24 cellular contexts compared by ENCODE assay signal in the genomic region with DNA sequence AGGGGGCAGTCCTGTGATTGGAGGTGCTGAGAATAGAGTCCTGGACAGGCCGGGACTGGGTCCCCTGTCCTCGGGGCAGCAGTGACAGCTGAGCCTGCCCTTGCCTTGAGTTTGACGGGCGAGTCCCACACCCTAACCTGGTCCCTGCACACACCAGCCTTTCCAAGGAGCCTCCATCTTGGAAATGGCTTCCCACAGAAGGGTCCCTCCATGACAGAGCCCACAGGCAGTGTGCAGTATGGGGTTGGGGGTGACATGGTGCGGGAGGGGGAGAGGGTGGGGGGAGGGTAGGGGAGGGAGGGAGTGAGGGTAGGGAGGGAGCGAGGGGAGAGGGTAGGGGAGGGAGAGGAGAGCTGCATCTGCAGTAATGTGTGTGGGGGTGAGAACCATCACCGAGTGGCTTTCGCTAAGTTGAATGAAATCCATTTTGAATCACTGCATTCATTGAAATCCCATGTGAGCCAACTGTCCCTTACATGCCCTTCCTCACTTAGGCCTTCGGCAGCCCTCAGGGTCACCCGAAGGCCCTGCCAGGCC. TPM values are rescaled to one million over a fixed set of nuclear protein-coding genes. Genes with fewer than 3 reads are reported as not detected.
DNase-seq lines count a peak whose midpoint lies in the region; ATAC-seq and TF ChIP-seq lines count a peak whose summit lies in the region.
"Had no signal": no experiment of that assay in that cellular context is flagged by ENCODE, and none has a peak within 500 bp of the region (broad histone marks: within the 10 kb centered on the region; RNA-seq: fewer than 3 reads in every experiment).

No MANE protein-coding gene starts in this region.

- H3K9me3 ChIP-seq in right cardiac atrium (ENCODE audit: control insufficient read depth, low read length) (no peaks in the 10 kb centered on the region), Karpas-422 (ENCODE audit: low read length) (no peaks in the 10 kb centered on the region; the same call in 1 of the 2 replicates)
- H3K9me3 ChIP-seq: SJSA1 had no signal

- no peaks in the 10 kb centered on the region for H3K79me2 ChIP-seq in Karpas-422 (ENCODE audit: low read length)

- intact Hi-C loops in natural killer cell (cut with micrococcal nuclease) = no loop called here
- intact Hi-C loops in right cardiac atrium (cut with DNase I) = no loop called here

- no peak overlapping the region for H3K27ac ChIP-seq in coronary artery
- no peak overlapping the region for H3K27ac ChIP-seq in right cardiac atrium (ENCODE audit: low read length)
- no peak overlapping the region for H3K27ac ChIP-seq in Karpas-422 (ENCODE audit: low read length)
- H3K27ac ChIP-seq: A549, GM23248, SJSA1 had no signal

- H4K20me1 ChIP-seq in Karpas-422 (ENCODE audit: insufficient read depth, low read depth, low read length) = no peaks in the 10 kb centered on the region

- DNase-seq in natural killer cell treated with Interleukin-12 subunit alpha and Interleukin-12 subunit beta and Interleukin-15 and Interleukin-18, amount 100 ng/mL, for 72 hours (ENCODE audit: low spot score) = peak; percentile 56
- DNase-seq in natural killer cell (no peak), coronary artery (ENCODE audit: low spot score) (peak; percentile 17), right cardiac atrium (peak; percentile 2 to 42 (median 27)), Karpas-422 (no peak), H4 (ENCODE audit: low spot score) (no peak)
- DNase-seq: CD4-positive, alpha-beta T cell; COR-L47; DND-41; GM23248; KBM-7; NCI-H1092; NCI-H146; NCI-H2029; NCI-H345; NCI-H524; NCI-H774; NK-92 treated with Interleukin-12 subunit alpha and Interleukin-12 subunit beta, amount 100 ng/mL, for 24 hours; T-helper 1 cell had no signal

- ATAC-seq in natural killer cell treated with Interleukin-12 subunit alpha and Interleukin-12 subunit beta and Interleukin-15 and Interleukin-18, amount 100 ng/mL, for 72 hours = peak in 1 of 2 donors; percentile 2
- ATAC-seq in natural killer cell (no peak), right cardiac atrium (no peak), HG03025 (IDR thresholded peaks at IDR 0.05; ENCODE audit: low FRiP score, unreplicated experiment) (no peak)

- H3K36me3 ChIP-seq in Karpas-422 (ENCODE audit: insufficient read depth, low read length) = no peaks in the 10 kb centered on the region
- H3K36me3 ChIP-seq: SJSA1 had no signal

- H3K4me3 Mint-ChIP-seq in natural killer cell treated with Interleukin-12 subunit alpha and Interleukin-12 subunit beta and Interleukin-15 and Interleukin-18, amount 100 ng/mL, for 72 hours = no peak overlapping the region
- H3K4me3 Mint-ChIP-seq in natural killer cell = no peak overlapping the region
- H3K4me3 Mint-ChIP-seq: B cell; CD4-positive, alpha-beta T cell had no signal

- no peak overlapping the region for H3K4me2 ChIP-seq in Karpas-422 (ENCODE audit: low read depth, low read length, poor library complexity, severe bottlenecking)
- H3K4me2 ChIP-seq: A549 had no signal

- H3K9me3 Mint-ChIP-seq in natural killer cell treated with Interleukin-12 subunit alpha and Interleukin-12 subunit beta and Interleukin-15 and Interleukin-18, amount 100 ng/mL, for 72 hours = peaks cover 3% of the 10 kb centered on the region
- no peaks in the 10 kb centered on the region for H3K9me3 Mint-ChIP-seq in natural killer cell
- H3K9me3 Mint-ChIP-seq: CD4-positive, alpha-beta T cell had no signal

- no peak for TF ChIP-seq CTCF in natural killer cell (IDR thresholded peaks at IDR 0.05)
- no peak for TF ChIP-seq CTCF in coronary artery (IDR thresholded peaks at IDR 0.05)

- WGBS in right cardiac atrium = 64% methylated on average over 10 of the region's 10 CpGs

- H3K4me3 ChIP-seq in coronary artery = no peak overlapping the region
- no peak overlapping the region for H3K4me3 ChIP-seq in right cardiac atrium (ENCODE audit: low read length)
- no peak overlapping the region for H3K4me3 ChIP-seq in Karpas-422 (ENCODE audit: low read length)
- H3K4me3 ChIP-seq: A549, GM23248, SJSA1 had no signal

- H2AFZ ChIP-seq in Karpas-422 (ENCODE audit: low read length) = no peak overlapping the region
- H2AFZ ChIP-seq: GM23248 had no signal

- H3K27me3 ChIP-seq in right cardiac atrium (ENCODE audit: control insufficient read depth, insufficient read depth) (no peaks in the 10 kb centered on the region), Karpas-422 (ENCODE audit: low read length) (no peaks in the 10 kb centered on the region)

- no peaks in the 10 kb centered on the region for H3K9me2 ChIP-seq in Karpas-422 (replicated peaks; ENCODE audit: insufficient read depth, low read length)

- H3K27me3 Mint-ChIP-seq in natural killer cell treated with Interleukin-12 subunit alpha and Interleukin-12 subunit beta and Interleukin-15 and Interleukin-18, amount 100 ng/mL, for 72 hours = no peaks in the 10 kb centered on the region
- H3K27me3 Mint-ChIP-seq in natural killer cell (ENCODE audit: low read depth in 2 of 2) = peaks cover 0 to under 1% of the 10 kb centered on the region in 2 donors
- H3K27me3 Mint-ChIP-seq: CD4-positive, alpha-beta T cell had no signal

- H3K36me3 Mint-ChIP-seq in natural killer cell treated with Interleukin-12 subunit alpha and Interleukin-12 subunit beta and Interleukin-15 and Interleukin-18, amount 100 ng/mL, for 72 hours = peaks cover 2% of the 10 kb centered on the region
- no peaks in the 10 kb centered on the region for H3K36me3 Mint-ChIP-seq in natural killer cell

- H3K9ac ChIP-seq in Karpas-422 (ENCODE audit: low read length) = no peak overlapping the region
- H3K9ac ChIP-seq: GM23248 had no signal

- H3K27ac Mint-ChIP-seq in natural killer cell treated with Interleukin-12 subunit alpha and Interleukin-12 subunit beta and Interleukin-15 and Interleukin-18, amount 100 ng/mL, for 72 hours = no peak overlapping the region
- no peak overlapping the region for H3K27ac Mint-ChIP-seq in natural killer cell
- H3K27ac Mint-ChIP-seq: B cell; CD4-positive, alpha-beta T cell had no signal

- no peaks in the 10 kb centered on the region for H3K4me1 ChIP-seq in right cardiac atrium (ENCODE audit: control insufficient read depth, insufficient read depth, low read length)
- H3K4me1 ChIP-seq in Karpas-422 (ENCODE audit: low read length) = no peaks in the 10 kb centered on the region
- H3K4me1 ChIP-seq: A549, SJSA1 had no signal

- peaks cover 2 to 3% of the 10 kb centered on the region in 2 donors for H3K4me1 Mint-ChIP-seq in natural killer cell treated with Interleukin-12 subunit alpha and Interleukin-12 subunit beta and Interleukin-15 and Interleukin-18, amount 100 ng/mL, for 72 hours (ENCODE audit: low read depth in 2 of 2)
- no peaks in the 10 kb centered on the region for H3K4me1 Mint-ChIP-seq in natural killer cell
- H3K4me1 Mint-ChIP-seq: B cell had no signal

RNA-seq across cellular contexts. Expression of a gene that starts 10.1 kb away (rescaled TPM):
- under 1 TPM in 1 of 2 donors, not detected in 1; 0.43 TPM for total RNA-seq in natural killer cell treated with Interleukin-12 subunit alpha and Interleukin-12 subunit beta and Interleukin-15 and Interleukin-18, amount 100 ng/mL, for 72 hours
- total RNA-seq in natural killer cell (under 1 TPM in 1 of 3 donors, not detected in 2; 0.41 TPM), right cardiac atrium (under 1 TPM; 0.34 to 0.89 (median 0.59) TPM)
- 1.9 TPM for polyA plus RNA-seq in right cardiac atrium
- not detected in 2 replicates for total RNA-seq in Karpas-422 (2014; rRNA removed; shearing (Covaris generic); ENCODE audit: low replicate concordance)
- 0.29 and 1.3 TPM in 2 replicates for total RNA-seq in H4 (2014; rRNA removed; shearing (Covaris generic))
- total RNA-seq: GM23248 had no signal

RNA-seq across cellular contexts. Expression of a gene that starts 14.1 kb away (rescaled TPM):
- total RNA-seq in natural killer cell treated with Interleukin-12 subunit alpha and Interleukin-12 subunit beta and Interleukin-15 and Interleukin-18, amount 100 ng/mL, for 72 hours = 1 to 10 TPM in 1 of 2 donors, under 1 TPM in 1; 1.00 to 1.2 TPM
- total RNA-seq in natural killer cell = 1 to 10 TPM; 2.1 to 3.9 (median 2.9) TPM
- total RNA-seq in right cardiac atrium = under 1 TPM in 2 of 4 donors, not detected in 2; 0.24 to 0.36 TPM
- polyA plus RNA-seq in right cardiac atrium = 0.18 TPM
- 0.32 TPM in 1 of 2 replicates, not detected in the other for total RNA-seq in Karpas-422 (2014; rRNA removed; shearing (Covaris generic); ENCODE audit: low replicate concordance)
- not detected in 2 replicates for total RNA-seq in H4 (2014; rRNA removed; shearing (Covaris generic))
- total RNA-seq: G401, SJSA1 had no signal
- polyA plus RNA-seq: GM23248 had no signal

RNA-seq across cellular contexts. Expression of a gene that starts 38.3 kb away (rescaled TPM):
- 100 to 1,000 TPM; 361 to 446 TPM for total RNA-seq in natural killer cell treated with Interleukin-12 subunit alpha and Interleukin-12 subunit beta and Interleukin-15 and Interleukin-18, amount 100 ng/mL, for 72 hours
- total RNA-seq in natural killer cell (100 to 1,000 TPM; 285 to 304 (median 289) TPM), right cardiac atrium (100 to 1,000 TPM; 152 to 205 (median 174) TPM)
- polyA plus RNA-seq in right cardiac atrium = 73.7 TPM
- 65.7 and 93.7 TPM in 2 replicates for total RNA-seq in Karpas-422 (2014; rRNA removed; shearing (Covaris generic); ENCODE audit: low replicate concordance)
- total RNA-seq in H4 (2014; rRNA removed; shearing (Covaris generic)) = 75.8 and 79.8 TPM in 2 replicates

Comparison
In these comparisons a context has a peak if more than half of its experiments do, and no peak if none do; other contexts are left out.
1. DNase-seq: peak in natural killer cell treated with Interleukin-12 subunit alpha and Interleukin-12 subunit beta and Interleukin-15 and Interleukin-18, amount 100 ng/mL, for 72 hours (single experiment), coronary artery (single experiment) and right cardiac atrium (3 of 3); none in natural killer cell (single experiment), Karpas-422 (single experiment) and H4 (single experiment).